Comparison of ENCODE assay signal across 35 cellular contexts in genomic region chrX:133097031-133097430, GRCh38. TPM values are rescaled to one million over a fixed set of nuclear protein-coding genes. Genes with fewer than 3 reads are reported as not detected.
"Had no signal": no experiment of that assay in that cellular context is flagged by ENCODE, and none has a peak within 500 bp of the region (broad histone marks: within the 10 kb centered on the region; RNA-seq: fewer than 3 reads in every experiment).

A gene with protein sequence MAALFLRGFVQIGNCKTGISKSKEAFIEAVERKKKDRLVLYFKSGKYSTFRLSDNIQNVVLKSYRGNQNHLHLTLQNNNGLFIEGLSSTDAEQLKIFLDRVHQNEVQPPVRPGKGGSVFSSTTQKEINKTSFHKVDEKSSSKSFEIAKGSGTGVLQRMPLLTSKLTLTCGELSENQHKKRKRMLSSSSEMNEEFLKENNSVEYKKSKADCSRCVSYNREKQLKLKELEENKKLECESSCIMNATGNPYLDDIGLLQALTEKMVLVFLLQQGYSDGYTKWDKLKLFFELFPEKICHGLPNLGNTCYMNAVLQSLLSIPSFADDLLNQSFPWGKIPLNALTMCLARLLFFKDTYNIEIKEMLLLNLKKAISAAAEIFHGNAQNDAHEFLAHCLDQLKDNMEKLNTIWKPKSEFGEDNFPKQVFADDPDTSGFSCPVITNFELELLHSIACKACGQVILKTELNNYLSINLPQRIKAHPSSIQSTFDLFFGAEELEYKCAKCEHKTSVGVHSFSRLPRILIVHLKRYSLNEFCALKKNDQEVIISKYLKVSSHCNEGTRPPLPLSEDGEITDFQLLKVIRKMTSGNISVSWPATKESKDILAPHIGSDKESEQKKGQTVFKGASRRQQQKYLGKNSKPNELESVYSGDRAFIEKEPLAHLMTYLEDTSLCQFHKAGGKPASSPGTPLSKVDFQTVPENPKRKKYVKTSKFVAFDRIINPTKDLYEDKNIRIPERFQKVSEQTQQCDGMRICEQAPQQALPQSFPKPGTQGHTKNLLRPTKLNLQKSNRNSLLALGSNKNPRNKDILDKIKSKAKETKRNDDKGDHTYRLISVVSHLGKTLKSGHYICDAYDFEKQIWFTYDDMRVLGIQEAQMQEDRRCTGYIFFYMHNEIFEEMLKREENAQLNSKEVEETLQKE (minus strand): TSS chrX:133097109. CDS start chrX:133028220, 68,889 bp downstream.

- H3K27me3 ChIP-seq: body of pancreas, brain microvascular endothelial cell had no signal

- H3K4me3 ChIP-seq: adrenal gland, body of pancreas, breast epithelium had no signal

- H3K9me3 Mint-ChIP-seq: activated B cell treated with CpG ODN at 0.5 μM for 24 hours; activated CD4-positive, alpha-beta memory T cell treated with anti-CD3 and anti-CD28 coated beads, Interleukin-2, amount 10 ng/mL, durations not matched to agents 7 days and 5 days; activated CD4-positive, alpha-beta T cell treated with anti-CD3 and anti-CD28 coated beads, Interleukin-2, amount 10 ng/mL, durations not matched to agents 24 days and 14 days; activated naive CD4-positive, alpha-beta T cell treated with anti-CD3 and anti-CD28 coated beads, Interleukin-2, amount 10 ng/mL, durations not matched to agents 7 days and 5 days; activated naive CD4-positive, alpha-beta T cell treated with anti-CD3 and anti-CD28 coated beads, Interleukin-2, amount 50 U/mL, for 72 hours; activated naive CD8-positive, alpha-beta T cell treated with anti-CD3 and anti-CD28 coated beads for 36 hours; activated T-cell treated with anti-CD3 and anti-CD28 coated beads, Interleukin-2, amount 50 U/mL, for 24 hours; activated T-helper 2 cell treated with anti-CD3 and anti-CD28 coated beads, Interferon-gamma antibody, Interleukin-2, Interleukin-4, amounts not matched to agents 10 μg/mL and 5 μg/mL and 100 μg/mL, durations not matched to agents 14 hours and 24 hours and 36 hours; T-helper 1 cell treated with Interleukin-12 subunit alpha and Interleukin-12 subunit beta and Interleukin-4 antibody, amounts not matched to agents 30 μg/mL and 1 μg/mL, for 36 hours; T-helper 2 cell treated with Interferon-gamma antibody and Interleukin-4, amounts not matched to agents 5 μg/mL and 100 μg/mL, for 36 hours had no signal

- ATAC-seq: activated CD8-positive, alpha-beta memory T cell treated with anti-CD3 and anti-CD28 coated beads, Interleukin-2, amount 10 ng/mL, durations not matched to agents 7 days and 5 days; activated CD8-positive, alpha-beta T cell treated with anti-CD3 and anti-CD28 coated beads, Interleukin-2, amount 10 ng/mL, durations not matched to agents 7 days and 5 days; activated naive CD4-positive, alpha-beta T cell treated with anti-CD3 and anti-CD28 coated beads, Interleukin-2, amount 50 U/mL, for 72 hours; body of pancreas had no signal

- DNase-seq: activated B cell treated with CpG ODN at 0.5 μM for 24 hours; activated CD4-positive, alpha-beta memory T cell treated with anti-CD3 and anti-CD28 coated beads, Interleukin-2, amount 10 ng/mL, durations not matched to agents 7 days and 5 days; activated CD4-positive, alpha-beta T cell treated with anti-CD3 and anti-CD28 coated beads for 4 hours; activated CD4-positive, alpha-beta T cell treated with anti-CD3 and anti-CD28 coated beads, Interleukin-2, amount 10 ng/mL, durations not matched to agents 24 days and 14 days; activated CD4-positive, alpha-beta T cell treated with anti-CD3 and anti-CD28 coated beads, Interleukin-2, amount 50 U/mL, for 1 hour; activated CD4-positive, alpha-beta T cell treated with anti-CD3 and anti-CD28 coated beads, Interleukin-2, amount 50 U/mL, for 4 hours; activated CD4-positive, CD25-positive, alpha-beta regulatory T cell treated with anti-CD3 and anti-CD28 coated beads, Interleukin-2, amount 50 U/mL, for 72 hours; activated CD8-positive, alpha-beta memory T cell treated with anti-CD3 and anti-CD28 coated beads for 24 hours; activated CD8-positive, alpha-beta memory T cell treated with anti-CD3 and anti-CD28 coated beads, Interleukin-2, amount 10 ng/mL, durations not matched to agents 7 days and 5 days; activated CD8-positive, alpha-beta memory T cell treated with anti-CD3 and anti-CD28 coated beads, Interleukin-2, amount 50 U/mL, for 48 hours; activated CD8-positive, alpha-beta T cell treated with anti-CD3 and anti-CD28 coated beads, Interleukin-2, amount 10 ng/mL, durations not matched to agents 7 days and 5 days; activated effector memory CD4-positive, alpha-beta T cell treated with Interleukin-2 at 50 U/mL for 16 hours; activated gamma-delta T cell; activated naive CD4-positive, alpha-beta T cell treated with anti-CD3 and anti-CD28 coated beads, Interleukin-2, amount 10 ng/mL, durations not matched to agents 7 days and 5 days; activated naive CD4-positive, alpha-beta T cell treated with Interleukin-2 at 50 U/mL for 16 hours; activated naive CD8-positive, alpha-beta T cell treated with anti-CD3 and anti-CD28 coated beads for 36 hours; activated T-cell treated with anti-CD3 and anti-CD28 coated beads, Interleukin-2, amount 50 U/mL, for 24 hours; activated T-cell treated with anti-CD3 and anti-CD28 coated beads, Interleukin-2, amount 50 U/mL, for 48 hours; adrenal gland; amniotic stem cell; aorta; body of pancreas; brain microvascular endothelial cell; central memory CD4-positive, alpha-beta T cell; T-helper 2 cell; T-helper 9 cell had no signal

- H3K36me3 ChIP-seq: adrenal gland, brain microvascular endothelial cell, breast epithelium had no signal

- H3K4me1 ChIP-seq: adrenal gland, body of pancreas, breast epithelium had no signal

- H3K4me3 Mint-ChIP-seq: activated B cell treated with CpG ODN at 0.5 μM for 24 hours; activated CD4-positive, alpha-beta memory T cell treated with anti-CD3 and anti-CD28 coated beads, Interleukin-2, amount 10 ng/mL, durations not matched to agents 7 days and 5 days; activated CD4-positive, alpha-beta T cell treated with anti-CD3 and anti-CD28 coated beads, Interleukin-2, amount 10 ng/mL, durations not matched to agents 24 days and 14 days; activated CD8-positive, alpha-beta memory T cell treated with anti-CD3 and anti-CD28 coated beads, Interleukin-2, amount 10 ng/mL, durations not matched to agents 7 days and 5 days; activated CD8-positive, alpha-beta T cell treated with anti-CD3 and anti-CD28 coated beads, Interleukin-2, amount 10 ng/mL, durations not matched to agents 7 days and 5 days; activated naive CD4-positive, alpha-beta T cell treated with anti-CD3 and anti-CD28 coated beads, Interleukin-2, amount 10 ng/mL, durations not matched to agents 7 days and 5 days; activated naive CD8-positive, alpha-beta T cell treated with anti-CD3 and anti-CD28 coated beads for 36 hours; activated T-cell treated with anti-CD3 and anti-CD28 coated beads, Interleukin-2, amount 50 U/mL, for 24 hours; T-helper 1 cell treated with Interleukin-12 subunit alpha and Interleukin-12 subunit beta and Interleukin-4 antibody, amounts not matched to agents 30 μg/mL and 1 μg/mL, for 36 hours; T-helper 2 cell treated with Interferon-gamma antibody and Interleukin-4, amounts not matched to agents 5 μg/mL and 100 μg/mL, for 36 hours had no signal

- H3K9me3 ChIP-seq: adrenal gland, body of pancreas had no signal

- H3K4me1 Mint-ChIP-seq: activated B cell treated with CpG ODN at 0.5 μM for 24 hours; activated CD4-positive, alpha-beta memory T cell treated with anti-CD3 and anti-CD28 coated beads, Interleukin-2, amount 10 ng/mL, durations not matched to agents 7 days and 5 days; activated CD4-positive, alpha-beta T cell treated with anti-CD3 and anti-CD28 coated beads, Interleukin-2, amount 10 ng/mL, durations not matched to agents 24 days and 14 days; activated CD8-positive, alpha-beta memory T cell treated with anti-CD3 and anti-CD28 coated beads, Interleukin-2, amount 10 ng/mL, durations not matched to agents 7 days and 5 days; activated naive CD4-positive, alpha-beta T cell treated with anti-CD3 and anti-CD28 coated beads, Interleukin-2, amount 10 ng/mL, durations not matched to agents 7 days and 5 days; activated naive CD8-positive, alpha-beta T cell treated with anti-CD3 and anti-CD28 coated beads for 36 hours had no signal

- H3K27me3 Mint-ChIP-seq: activated B cell treated with CpG ODN at 0.5 μM for 24 hours; activated CD4-positive, alpha-beta memory T cell treated with anti-CD3 and anti-CD28 coated beads, Interleukin-2, amount 10 ng/mL, durations not matched to agents 7 days and 5 days; activated CD4-positive, alpha-beta T cell treated with anti-CD3 and anti-CD28 coated beads, Interleukin-2, amount 10 ng/mL, durations not matched to agents 24 days and 14 days; activated CD8-positive, alpha-beta memory T cell treated with anti-CD3 and anti-CD28 coated beads, Interleukin-2, amount 10 ng/mL, durations not matched to agents 7 days and 5 days; activated naive CD4-positive, alpha-beta T cell treated with anti-CD3 and anti-CD28 coated beads, Interleukin-2, amount 10 ng/mL, durations not matched to agents 7 days and 5 days; activated naive CD8-positive, alpha-beta T cell treated with anti-CD3 and anti-CD28 coated beads for 36 hours had no signal

- H3K27ac ChIP-seq: adrenal gland, body of pancreas, brain microvascular endothelial cell, breast epithelium, VCaP had no signal

- H3K36me3 Mint-ChIP-seq: activated CD8-positive, alpha-beta memory T cell treated with anti-CD3 and anti-CD28 coated beads, Interleukin-2, amount 10 ng/mL, durations not matched to agents 7 days and 5 days; activated naive CD4-positive, alpha-beta T cell treated with anti-CD3 and anti-CD28 coated beads, Interleukin-2, amount 10 ng/mL, durations not matched to agents 7 days and 5 days; activated naive CD4-positive, alpha-beta T cell treated with anti-CD3 and anti-CD28 coated beads, Interleukin-2, amount 50 U/mL, for 72 hours; activated naive CD8-positive, alpha-beta T cell treated with anti-CD3 and anti-CD28 coated beads for 36 hours had no signal

- H3K27ac Mint-ChIP-seq: activated B cell treated with CpG ODN at 0.5 μM for 24 hours; activated CD4-positive, alpha-beta memory T cell treated with anti-CD3 and anti-CD28 coated beads, Interleukin-2, amount 10 ng/mL, durations not matched to agents 7 days and 5 days; activated CD4-positive, alpha-beta T cell treated with anti-CD3 and anti-CD28 coated beads, Interleukin-2, amount 10 ng/mL, durations not matched to agents 24 days and 14 days; activated CD8-positive, alpha-beta memory T cell treated with anti-CD3 and anti-CD28 coated beads, Interleukin-2, amount 10 ng/mL, durations not matched to agents 7 days and 5 days; activated CD8-positive, alpha-beta T cell treated with anti-CD3 and anti-CD28 coated beads, Interleukin-2, amount 10 ng/mL, durations not matched to agents 7 days and 5 days; activated naive CD4-positive, alpha-beta T cell treated with anti-CD3 and anti-CD28 coated beads, Interleukin-2, amount 10 ng/mL, durations not matched to agents 7 days and 5 days; activated naive CD4-positive, alpha-beta T cell treated with anti-CD3 and anti-CD28 coated beads, Interleukin-2, amount 50 U/mL, for 72 hours; activated naive CD8-positive, alpha-beta T cell treated with anti-CD3 and anti-CD28 coated beads for 36 hours; activated T-cell treated with anti-CD3 and anti-CD28 coated beads, Interleukin-2, amount 50 U/mL, for 24 hours; activated T-helper 2 cell treated with anti-CD3 and anti-CD28 coated beads, Interferon-gamma antibody, Interleukin-2, Interleukin-4, amounts not matched to agents 10 μg/mL and 5 μg/mL and 100 μg/mL, durations not matched to agents 14 hours and 24 hours and 36 hours; T-helper 1 cell treated with Interleukin-12 subunit alpha and Interleukin-12 subunit beta and Interleukin-4 antibody, amounts not matched to agents 30 μg/mL and 1 μg/mL, for 36 hours; T-helper 2 cell treated with Interferon-gamma antibody and Interleukin-4, amounts not matched to agents 5 μg/mL and 100 μg/mL, for 36 hours had no signal

RNA-seq across cellular contexts. Expression of the gene that starts here (rescaled TPM):
- total RNA-seq: activated B cell treated with CpG ODN at 0.5 μM for 24 hours; activated CD4-positive, alpha-beta memory T cell treated with anti-CD3 and anti-CD28 coated beads, Interleukin-2, amount 10 ng/mL, durations not matched to agents 7 days and 5 days; activated CD4-positive, alpha-beta T cell treated with anti-CD3 and anti-CD28 coated beads, Interleukin-2, amount 10 ng/mL, durations not matched to agents 24 days and 14 days; activated CD8-positive, alpha-beta memory T cell treated with anti-CD3 and anti-CD28 coated beads, Interleukin-2, amount 10 ng/mL, durations not matched to agents 7 days and 5 days; activated CD8-positive, alpha-beta T cell treated with anti-CD3 and anti-CD28 coated beads, Interleukin-2, amount 10 ng/mL, durations not matched to agents 7 days and 5 days; activated naive CD4-positive, alpha-beta T cell treated with anti-CD3 and anti-CD28 coated beads, Interleukin-2, amount 50 U/mL, for 72 hours; activated naive CD8-positive, alpha-beta T cell treated with anti-CD3 and anti-CD28 coated beads for 36 hours; activated T-helper 2 cell treated with anti-CD3 and anti-CD28 coated beads, Interferon-gamma antibody, Interleukin-2, Interleukin-4, amounts not matched to agents 10 μg/mL and 5 μg/mL and 100 μg/mL, durations not matched to agents 14 hours and 24 hours and 36 hours; adrenal gland; aorta; astrocyte; body of pancreas; breast epithelium; cardiac septum; cerebellum had no signal
- polyA plus RNA-seq: adrenal gland, aorta had no signal
